In the genomic region with DNA sequence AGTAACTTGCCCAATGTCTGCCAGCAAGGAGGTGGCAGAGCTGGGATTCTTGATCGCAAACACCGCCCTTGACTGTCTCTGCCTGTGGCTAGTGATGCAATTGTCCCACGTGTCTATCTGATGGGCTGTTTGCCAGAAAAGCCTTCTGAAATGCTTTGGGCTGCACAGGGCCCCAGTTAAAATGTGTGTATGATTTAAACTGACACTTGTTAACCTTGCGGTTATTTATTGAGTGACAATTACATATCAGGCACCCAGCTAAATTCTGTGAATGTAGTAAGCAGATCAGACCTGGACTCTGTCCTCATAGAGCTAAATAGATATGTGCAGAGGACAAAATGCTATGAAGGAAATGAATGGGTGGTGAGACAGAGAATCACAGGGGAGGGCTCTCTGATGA, we compare ENCODE assay signal across 8 cellular contexts. TPM values are rescaled to one million over a fixed set of nuclear protein-coding genes. Genes with fewer than 3 reads are reported as not detected.
DNase-seq lines count a peak whose midpoint lies in the region; ATAC-seq and TF ChIP-seq lines count a peak whose summit lies in the region.

No MANE protein-coding gene starts in this region.

- no peak overlapping the region for H3K4me3 ChIP-seq in MG63

- peaks cover 67% of the 10 kb centered on the region for H3K4me1 Mint-ChIP-seq in activated CD4-positive, alpha-beta T cell treated with anti-CD3 and anti-CD28 coated beads, Interleukin-2, amount 10 ng/mL, durations not matched to agents 7 days and 5 days
- H3K4me1 Mint-ChIP-seq in chondrocyte (ENCODE audit: low read depth), result peaks cover 17% of the 10 kb centered on the region
- H3K4me1 Mint-ChIP-seq in stimulated activated naive B cell treated with anti-CD40 and anti-IgM and Interleukin-4, amounts not matched to agents 10 μg/mL and 1 μg/mL and 100 μg/mL, for 72 hours, result peaks cover 15 to 17% of the 10 kb centered on the region in 2 donors

- intact Hi-C loops in sciatic nerve (cut with DNase I), result no loop called here

- no peak for TF ChIP-seq CTCF in chondrocyte (IDR thresholded peaks at IDR 0.05)

- POLR2A ChIA-PET in activated CD4-positive, alpha-beta T cell treated with anti-CD3 and anti-CD28 coated beads, Interleukin-2, amount 10 ng/mL, durations not matched to agents 7 days and 5 days (lab: Charles Lee), result interaction anchor here (0.7 kb wide), 1 partner anchor 17 kb away, joined by 3 read pairs; no protein-coding TSS in a partner anchor

- H3K27ac Mint-ChIP-seq in activated CD4-positive, alpha-beta T cell treated with anti-CD3 and anti-CD28 coated beads, Interleukin-2, amount 10 ng/mL, durations not matched to agents 7 days and 5 days, result peak overlapping the region; percentile 82
- no peak overlapping the region for H3K27ac Mint-ChIP-seq in chondrocyte (ENCODE audit: unreplicated experiment)
- H3K27ac Mint-ChIP-seq in stimulated activated naive B cell treated with anti-CD40 and anti-IgM and Interleukin-4, amounts not matched to agents 10 μg/mL and 1 μg/mL and 100 μg/mL, for 72 hours, result no peak overlapping the region

- peaks cover 2% of the 10 kb centered on the region; the same call in 1 of the 2 replicates for H3K36me3 ChIP-seq in MG63

- H3K9me3 ChIP-seq in MG63, result peaks cover 9% of the 10 kb centered on the region; the same call in 1 of the 2 replicates

- peaks cover 38% of the 10 kb centered on the region for H3K36me3 Mint-ChIP-seq in activated CD4-positive, alpha-beta T cell treated with anti-CD3 and anti-CD28 coated beads, Interleukin-2, amount 10 ng/mL, durations not matched to agents 7 days and 5 days (ENCODE audit: low read depth)
- peaks cover 4% of the 10 kb centered on the region for H3K36me3 Mint-ChIP-seq in chondrocyte (ENCODE audit: low read depth)
- H3K36me3 Mint-ChIP-seq in stimulated activated naive B cell treated with anti-CD40 and anti-IgM and Interleukin-4, amounts not matched to agents 10 μg/mL and 1 μg/mL and 100 μg/mL, for 72 hours, result peaks cover 2 to 11% of the 10 kb centered on the region in 2 donors

- H3K27me3 ChIP-seq in MG63, result no peaks in the 10 kb centered on the region

- peaks cover 34% of the 10 kb centered on the region for H3K9me3 Mint-ChIP-seq in activated CD4-positive, alpha-beta T cell treated with anti-CD3 and anti-CD28 coated beads, Interleukin-2, amount 10 ng/mL, durations not matched to agents 7 days and 5 days
- H3K9me3 Mint-ChIP-seq in chondrocyte (ENCODE audit: low read depth), result peaks cover 21% of the 10 kb centered on the region
- peaks cover 9% of the 10 kb centered on the region in 2 donors for H3K9me3 Mint-ChIP-seq in stimulated activated naive B cell treated with anti-CD40 and anti-IgM and Interleukin-4, amounts not matched to agents 10 μg/mL and 1 μg/mL and 100 μg/mL, for 72 hours

- H3K27me3 Mint-ChIP-seq in activated CD4-positive, alpha-beta T cell treated with anti-CD3 and anti-CD28 coated beads, Interleukin-2, amount 10 ng/mL, durations not matched to agents 7 days and 5 days, result peaks cover 11% of the 10 kb centered on the region
- peaks cover 10% of the 10 kb centered on the region for H3K27me3 Mint-ChIP-seq in chondrocyte (ENCODE audit: low read depth)
- no peaks in the 10 kb centered on the region for H3K27me3 Mint-ChIP-seq in stimulated activated naive B cell treated with anti-CD40 and anti-IgM and Interleukin-4, amounts not matched to agents 10 μg/mL and 1 μg/mL and 100 μg/mL, for 72 hours

- H3K4me3 Mint-ChIP-seq in activated CD4-positive, alpha-beta T cell treated with anti-CD3 and anti-CD28 coated beads, Interleukin-2, amount 10 ng/mL, durations not matched to agents 7 days and 5 days, result no peak overlapping the region
- no peak overlapping the region for H3K4me3 Mint-ChIP-seq in chondrocyte (ENCODE audit: unreplicated experiment)
- H3K4me3 Mint-ChIP-seq in stimulated activated naive B cell treated with anti-CD40 and anti-IgM and Interleukin-4, amounts not matched to agents 10 μg/mL and 1 μg/mL and 100 μg/mL, for 72 hours, result no peak overlapping the region

- ATAC-seq in sciatic nerve (peak; percentile 78), GM21529 (IDR thresholded peaks at IDR 0.05; ENCODE audit: unreplicated experiment) (no peak)
- no peak for ATAC-seq in stimulated activated naive B cell treated with anti-CD40 and anti-IgM and Interleukin-4, amounts not matched to agents 10 μg/mL and 1 μg/mL and 100 μg/mL, for 72 hours (replicated peaks)

- peak; percentile 46 for DNase-seq in DMS153 (lab: John Stamatoyannopoulos, UW)
- DNase-seq in MG63, result peak; percentile 87
- peak; percentile 62 for DNase-seq in activated CD4-positive, alpha-beta T cell treated with anti-CD3 and anti-CD28 coated beads, Interleukin-2, amount 10 ng/mL, durations not matched to agents 7 days and 5 days
- DNase-seq in fibroblast of gingiva (ENCODE audit: low read depth), result peak; percentile 64
- peak; percentile 63 for DNase-seq in sciatic nerve (ENCODE audit: low spot score)
- DNase-seq in chondrocyte (ENCODE audit: low spot score), result no peak
- no peak for DNase-seq in stimulated activated naive B cell treated with anti-CD40 and anti-IgM and Interleukin-4, amounts not matched to agents 10 μg/mL and 1 μg/mL and 100 μg/mL, for 72 hours

- CTCF ChIA-PET in activated CD4-positive, alpha-beta T cell treated with anti-CD3 and anti-CD28 coated beads, Interleukin-2, amount 10 ng/mL, durations not matched to agents 7 days and 5 days (lab: Charles Lee), result interaction anchor here (0.8 to 1.6 kb wide), 2 partner anchors 15 to 37 kb away, joined by 3 read pairs; no protein-coding TSS in a partner anchor

RNA-seq across cellular contexts. Expression of gene IL12B, which starts 11.6 kb away (rescaled TPM):
- not detected in 2 replicates for total RNA-seq in MG63 (2014; rRNA removed; shearing (Covaris generic); ENCODE audit: low replicate concordance)
- not detected for total RNA-seq in activated CD4-positive, alpha-beta T cell treated with anti-CD3 and anti-CD28 coated beads, Interleukin-2, amount 10 ng/mL, durations not matched to agents 7 days and 5 days
- not detected for total RNA-seq in sciatic nerve
- total RNA-seq in chondrocyte, result not detected in 3 replicates

Comparison
In these comparisons a context has a peak if more than half of its experiments do, and no peak if none do; other contexts are left out.
1. DNase-seq: peak in DMS153 (single experiment), MG63 (single experiment), activated CD4-positive, alpha-beta T cell treated with anti-CD3 and anti-CD28 coated beads, Interleukin-2, amount 10 ng/mL, durations not matched to agents 7 days and 5 days (single experiment), fibroblast of gingiva (single experiment) and sciatic nerve (single experiment); none in chondrocyte (single experiment) and stimulated activated naive B cell treated with anti-CD40 and anti-IgM and Interleukin-4, amounts not matched to agents 10 μg/mL and 1 μg/mL and 100 μg/mL, for 72 hours (single experiment).